2 cellular contexts compared by ENCODE assay signal in genomic region chr17:33404070-33404770, GRCh38.
TF ChIP-seq lines count a peak whose summit lies in the region.

No MANE protein-coding gene starts in this region.

TF ChIP-seq in A549, 52 proteins besides CTCF, POLR2A, EP300 and RAD21:
- TF ChIP-seq SMC3 (IDR thresholded peaks at IDR 0.05) (no peak), HES2 (IDR thresholded peaks at IDR 0.05) (no peak), ZC3H11A (IDR thresholded peaks at IDR 0.05) (no peak), TFCP2L1 (CRISPR knock-in tag; IDR thresholded peaks at IDR 0.05) (no peak), JUNB (IDR thresholded peaks at IDR 0.05) (no peak), RNF2 (IDR thresholded peaks at IDR 0.05; ENCODE audit: borderline replicate concordance, low read depth) (no peak), TP53 (CRISPR knock-in tag; IDR thresholded peaks at IDR 0.05) (no peak), RFX5 (IDR thresholded peaks at IDR 0.05) (no peak), CHD2 (IDR thresholded peaks at IDR 0.05; ENCODE audit: low read length, partially characterized antibody) (no peak), E2F6 (IDR thresholded peaks at IDR 0.05; ENCODE audit: borderline replicate concordance, low read depth) (no peak), FOXS1 (CRISPR knock-in tag; IDR thresholded peaks at IDR 0.05) (no peak)

TF ChIP-seq in IMR-90, 13 proteins besides CTCF, POLR2A, EP300 and RAD21:
- TF ChIP-seq BHLHE40 (IDR thresholded peaks at IDR 0.05; ENCODE audit: low read depth, low read length): no peak
- peak; percentile 55 for TF ChIP-seq CEBPB (IDR thresholded peaks at IDR 0.05; ENCODE audit: low read depth, low read length)
